In the genomic region with DNA sequence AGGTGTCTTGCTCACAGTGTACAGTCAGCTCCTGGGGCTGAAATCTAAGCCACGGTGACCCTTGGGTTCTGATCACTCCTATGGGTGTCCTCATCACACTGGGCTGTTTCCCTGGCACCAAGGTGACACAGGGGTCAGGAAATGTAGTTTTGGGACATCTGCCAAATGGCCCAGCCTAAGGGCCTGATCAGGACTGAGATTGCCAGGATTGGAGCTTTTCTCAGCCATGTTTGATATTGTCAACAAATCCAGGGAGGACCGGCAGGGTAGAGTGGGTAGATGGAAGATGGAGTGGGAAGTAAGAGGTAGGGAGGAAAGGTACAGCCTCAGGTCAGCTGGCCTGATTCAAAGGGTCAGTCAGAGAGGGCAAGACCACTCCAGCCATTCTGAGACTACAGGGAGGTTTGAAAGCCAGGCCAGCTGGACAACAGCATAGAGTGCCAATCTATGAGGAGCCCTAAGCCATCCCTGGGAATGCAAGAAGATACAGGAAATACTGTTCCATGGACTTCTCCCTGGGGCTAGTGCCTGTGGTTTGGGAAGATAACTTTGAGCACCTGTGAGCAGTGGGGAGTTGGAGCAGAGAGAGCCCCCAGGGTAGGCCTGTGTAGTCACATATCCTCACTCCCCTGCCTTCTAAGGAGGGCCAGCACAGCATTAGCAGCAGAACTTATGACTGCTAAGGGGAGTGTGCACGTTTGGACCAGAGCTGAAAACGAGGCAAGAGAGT, we compare ENCODE assay signal across 1 cellular context.
TF ChIP-seq lines count a peak whose summit lies in the region.

No MANE protein-coding gene starts in this region.

TF ChIP-seq in H1, 55 proteins besides CTCF, POLR2A, EP300 and RAD21 (continued from another document):
- TF ChIP-seq ATF2 (IDR thresholded peaks at IDR 0.05; ENCODE audit: low read length) (no peak), MAFK (IDR thresholded peaks at IDR 0.05; ENCODE audit: low read depth, low read length) (no peak), TAF1 (IDR thresholded peaks at IDR 0.05; ENCODE audit: low read depth, low read length) (no peak), TCF12 (IDR thresholded peaks at IDR 0.05; ENCODE audit: low read depth, low read length) (no peak)
- TF ChIP-seq, protein P1, sequence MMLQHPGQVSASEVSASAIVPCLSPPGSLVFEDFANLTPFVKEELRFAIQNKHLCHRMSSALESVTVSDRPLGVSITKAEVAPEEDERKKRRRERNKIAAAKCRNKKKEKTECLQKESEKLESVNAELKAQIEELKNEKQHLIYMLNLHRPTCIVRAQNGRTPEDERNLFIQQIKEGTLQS (IDR thresholded peaks at IDR 0.05; ENCODE audit: insufficient read depth, low read depth, low read length): no peak
